ENCODE assay signal across 11 cellular contexts in the genomic region with DNA sequence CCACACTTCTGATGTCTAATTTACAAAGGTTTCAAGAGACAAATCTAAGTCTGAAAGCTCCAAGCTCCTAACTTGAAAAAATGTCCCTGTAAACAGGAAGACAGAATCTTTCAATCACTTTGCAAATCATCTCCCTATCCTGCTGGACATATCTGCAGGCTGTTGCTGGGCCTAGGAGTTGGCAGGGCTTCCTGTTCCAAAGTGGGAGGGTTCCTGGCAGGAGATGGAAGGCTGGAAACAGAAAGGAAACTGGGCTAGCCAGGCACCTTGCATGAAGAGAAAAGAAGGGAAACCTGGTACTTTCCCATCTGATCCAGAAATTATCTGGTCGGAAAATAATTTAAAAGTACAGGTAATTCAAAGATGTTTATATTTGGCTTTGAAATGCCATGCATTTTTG.
A peak's percentile ranks its signal among the peaks of the same experiment; 100 is the strongest.
DNase-seq lines count a peak whose midpoint lies in the region; ATAC-seq and TF ChIP-seq lines count a peak whose summit lies in the region.
"Had no signal": no experiment of that assay in that cellular context is flagged by ENCODE, and none has a peak within 500 bp of the region (broad histone marks: within the 10 kb centered on the region; RNA-seq: fewer than 3 reads in every experiment).

No MANE protein-coding gene starts in this region.

- peak; percentile 46 for DNase-seq in HFFc6
- peak; percentile 40 for DNase-seq in astrocyte of the spinal cord (ENCODE audit: low read depth, low spot score)
- peak; percentile 22 for DNase-seq in iPS-NIHi11 (ENCODE audit: low spot score)
- peak; percentile 40 for DNase-seq in stromal cell of bone marrow (ENCODE audit: low read depth)
- no peak for DNase-seq in DMS114 treated with DMSO at 0.1 percent for 48 hours (lab: John Stamatoyannopoulos, UW; ENCODE audit: unreplicated experiment)
- DNase-seq in foreskin keratinocyte = no peak
- no peak for DNase-seq in NCI-H524 treated with DMSO at 0.1 percent for 48 hours (lab: John Stamatoyannopoulos, UW)
- no peak for DNase-seq in NCI-H146 (lab: John Stamatoyannopoulos, UW)
- DNase-seq: activated T-cell treated with anti-CD3 and anti-CD28 coated beads for 4 hours had no signal

- H3K4me3 Mint-ChIP-seq in HFFc6 = peak overlapping the region; percentile 90

- peaks cover 23% of the 10 kb centered on the region for H3K4me1 ChIP-seq in foreskin keratinocyte

- no peak overlapping the region for H3K27ac ChIP-seq in foreskin keratinocyte
- H3K27ac ChIP-seq: KMS-11 had no signal

- H3K4me3 ChIP-seq in astrocyte of the spinal cord (ENCODE audit: low read depth, low read length) = no peak overlapping the region
- H3K4me3 ChIP-seq: GM12878 had no signal

- in situ Hi-C loops in astrocyte of the spinal cord (cut with HindIII; ENCODE audit: low sequenced_read_pairs) = no loop called here

- H3K27me3 ChIP-seq in foreskin keratinocyte = no peaks in the 10 kb centered on the region

- no peak for ATAC-seq in foreskin keratinocyte
- ATAC-seq: GM12878 had no signal

- H3K27me3 Mint-ChIP-seq in HFFc6 (ENCODE audit: insufficient read depth) = peaks cover 8% of the 10 kb centered on the region

- H3K36me3 Mint-ChIP-seq in HFFc6 (ENCODE audit: low read depth) = peaks cover 24% of the 10 kb centered on the region

- TF ChIP-seq CTCF in HFFc6 (IDR thresholded peaks at IDR 0.05) (no peak), astrocyte of the spinal cord (IDR thresholded peaks at IDR 0.05; ENCODE audit: low read depth, low read length) (no peak), foreskin keratinocyte (conservative IDR thresholded peaks at IDR 0.05) (no peak)

- peak overlapping the region; percentile 96 for H3K27ac Mint-ChIP-seq in HFFc6

- H3K4me1 Mint-ChIP-seq in HFFc6 (ENCODE audit: low read depth) = peaks cover 46% of the 10 kb centered on the region

- peaks cover 10% of the 10 kb centered on the region for H3K9me3 Mint-ChIP-seq in HFFc6

Comparison
In these comparisons a context has a peak if more than half of its experiments do, and no peak if none do; other contexts are left out.
1. DNase-seq: peak in HFFc6 (single experiment), astrocyte of the spinal cord (single experiment), iPS-NIHi11 (single experiment) and stromal cell of bone marrow (single experiment); none in DMS114 treated with DMSO at 0.1 percent for 48 hours (single experiment), foreskin keratinocyte (0 of 2), NCI-H524 treated with DMSO at 0.1 percent for 48 hours (single experiment) and NCI-H146 (single experiment).